ENCODE assay signal across 29 cellular contexts in genomic region chr4:168398188-168398587, GRCh38.
"Had no signal": no experiment of that assay in that cellular context is flagged by ENCODE, and none has a peak within 500 bp of the region (broad histone marks: within the 10 kb centered on the region; RNA-seq: fewer than 3 reads in every experiment).

No MANE protein-coding gene starts in this region.

- DNase-seq: activated B cell treated with CpG ODN at 0.5 μM for 24 hours; activated CD4-positive, alpha-beta memory T cell treated with anti-CD3 and anti-CD28 coated beads for 36 hours; activated CD4-positive, alpha-beta T cell treated with anti-CD3 and anti-CD28 coated beads for 4 hours; activated CD4-positive, alpha-beta T cell treated with anti-CD3 and anti-CD28 coated beads, Interleukin-2, amount 10 ng/mL, durations not matched to agents 24 days and 14 days; activated CD4-positive, alpha-beta T cell treated with anti-CD3 and anti-CD28 coated beads, Interleukin-2, amount 50 U/mL, for 1 hour; activated CD4-positive, alpha-beta T cell treated with anti-CD3 and anti-CD28 coated beads, Interleukin-2, amount 50 U/mL, for 4 hours; activated CD4-positive, CD25-positive, alpha-beta regulatory T cell treated with anti-CD3 and anti-CD28 coated beads, Interleukin-2, amount 50 U/mL, for 72 hours; activated CD8-positive, alpha-beta memory T cell treated with anti-CD3 and anti-CD28 coated beads, Interleukin-2, amount 50 U/mL, for 4 hours; activated CD8-positive, alpha-beta T cell treated with anti-CD3 and anti-CD28 coated beads for 36 hours; activated effector memory CD4-positive, alpha-beta T cell treated with anti-CD3 and anti-CD28 coated beads, Interleukin-2, amount 50 U/mL, for 16 hours; activated gamma-delta T cell treated with Interleukin-2 at 50 U/mL for 16 hours; activated naive CD4-positive, alpha-beta T cell; activated naive CD4-positive, alpha-beta T cell treated with anti-CD3 and anti-CD28 coated beads, Interleukin-2, amount 50 U/mL, for 16 hours; activated naive CD8-positive, alpha-beta T cell treated with anti-CD3 and anti-CD28 coated beads for 36 hours; activated T-cell treated with anti-CD3 and anti-CD28 coated beads for 4 hours; activated T-cell treated with anti-CD3 and anti-CD28 coated beads, Interleukin-2, amount 50 U/mL, for 1 hour; activated T-cell treated with anti-CD3 and anti-CD28 coated beads, Interleukin-2, amount 50 U/mL, for 4 hours; activated T-cell treated with anti-CD3 and anti-CD28 coated beads, Interleukin-2, amount 50 U/mL, for 72 hours; adrenal gland; amniotic stem cell; central memory CD4-positive, alpha-beta T cell; SW 1271; T-helper 1 cell; T-helper 9 cell had no signal

- H3K4me3 ChIP-seq: adrenal gland, ascending aorta, cardiac muscle cell had no signal

- H3K36me3 ChIP-seq: cardiac muscle cell had no signal

- ATAC-seq: activated CD8-positive, alpha-beta T cell treated with anti-CD3 and anti-CD28 coated beads for 36 hours; activated naive CD4-positive, alpha-beta T cell treated with anti-CD3 and anti-CD28 coated beads, Interleukin-2, amount 50 U/mL, for 72 hours; activated T-cell treated with anti-CD3 and anti-CD28 coated beads, Interleukin-2, amount 50 U/mL, for 4 hours; activated T-cell treated with anti-CD3 and anti-CD28 coated beads, Interleukin-2, amount 50 U/mL, for 72 hours; activated T-helper 17 cell treated with anti-CD3 and anti-CD28 coated beads, Interleukin-2, amount 50 U/mL, for 72 hours had no signal

- H3K4me1 ChIP-seq: adrenal gland, ascending aorta had no signal

- H3K27me3 ChIP-seq: adrenal gland, ascending aorta, cardiac muscle cell had no signal

- H3K27ac ChIP-seq: adrenal gland, ascending aorta, cardiac muscle cell, VCaP had no signal

- H3K9me3 ChIP-seq: ascending aorta had no signal
